In the genomic region with DNA sequence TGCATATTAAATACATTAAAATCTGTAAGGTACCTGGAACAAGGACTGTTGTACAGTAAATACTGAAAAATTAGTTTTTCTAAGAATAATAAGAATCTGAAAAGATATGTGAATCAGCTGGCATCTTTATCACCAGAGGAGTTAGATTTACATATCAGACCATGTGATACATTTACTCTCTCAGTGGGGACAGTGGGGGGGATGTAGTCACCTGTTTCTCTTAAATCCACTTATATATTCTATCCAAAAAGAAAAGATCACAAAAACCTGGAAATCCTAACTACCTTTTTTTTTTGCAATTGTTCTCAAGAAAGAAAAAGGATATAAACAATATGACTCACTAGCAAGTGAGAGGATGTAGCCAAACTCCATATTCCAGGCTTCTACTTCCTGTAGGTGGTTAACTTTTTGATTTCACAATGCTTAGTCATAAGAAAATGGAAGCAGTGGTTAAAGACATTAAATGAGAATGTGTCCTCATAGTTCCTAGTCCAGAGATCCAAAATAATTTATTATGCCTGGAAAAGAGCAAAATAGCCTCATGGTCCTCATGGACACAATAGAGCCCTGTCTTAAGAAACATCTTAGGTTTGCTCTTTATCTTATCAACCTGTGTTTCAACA, we compare ENCODE assay signal across 12 cellular contexts. TPM values are rescaled to one million over a fixed set of nuclear protein-coding genes. Genes with fewer than 3 reads are reported as not detected.
DNase-seq lines count a peak whose midpoint lies in the region; ATAC-seq, FAIRE-seq and TF ChIP-seq lines count a peak whose summit lies in the region.
"Had no signal": no experiment of that assay in that cellular context is flagged by ENCODE, and none has a peak within 500 bp of the region (broad histone marks: within the 10 kb centered on the region; RNA-seq: fewer than 3 reads in every experiment).

No MANE protein-coding gene starts in this region.

- no peaks in the 10 kb centered on the region for H3K36me3 ChIP-seq in kidney (ENCODE audit: control insufficient read depth in 1 of 2, insufficient read depth in 2 of 2, low read length in 2 of 2)

- peak overlapping the region; percentile 40 for H3K4me2 ChIP-seq in A549

- TF ChIP-seq EP300 in A549 (IDR thresholded peaks at IDR 0.05), result no peak

- CTCF ChIA-PET in A549 (lab: Yijun Ruan, JAX), result interaction anchor here (1.2 kb wide), 1 partner anchor 72 kb away, joined by 3 read pairs; no protein-coding TSS in a partner anchor

- H3K9ac ChIP-seq in kidney (ENCODE audit: low read length in 2 of 2), result no peak overlapping the region

- TF ChIP-seq RAD21 in A549 (conservative IDR thresholded peaks at IDR 0.05 in 1 of 2, IDR thresholded peaks at IDR 0.05 in 1 of 2), result no peak

- no peak for FAIRE-seq in A549 (lab: Jason Lieb, UNC)
- FAIRE-seq in kidney (lab: Jason Lieb, UNC), result peak; percentile 65

- peak overlapping the region; percentile 57 to 66; a peak in 5 of 6 replicates for H3K27ac ChIP-seq in A549
- H3K27ac ChIP-seq in kidney (ENCODE audit: low read depth in 2 of 2, low read length in 2 of 2), result no peak overlapping the region

- TF ChIP-seq POLR2A in A549 (IDR thresholded peaks at IDR 0.05; ENCODE audit: low read length), result no peak

- TF ChIP-seq CTCF in A549 (IDR thresholded peaks at IDR 0.05) (no peak), astrocyte of the cerebellum (IDR thresholded peaks at IDR 0.05; ENCODE audit: low read depth, low read length, missing control alignments) (no peak), kidney (IDR thresholded peaks at IDR 0.05; ENCODE audit: borderline replicate concordance, extremely low read depth, insufficient read depth) (no peak)

- intact Hi-C loops in kidney (cut with DNase I), result no loop called here

- DNase-seq in A549 (ENCODE audit: low read depth in 1 of 2, low spot score in 1 of 2) (peak; percentile 55 to 70), HT1080 (ENCODE audit: low read depth) (peak; percentile 95), astrocyte of the cerebellum (ENCODE audit: low read depth) (peak; percentile 89), kidney (no peak), germinal center (ENCODE audit: low spot score) (no peak)
- no peak for DNase-seq in effector CD4-positive, alpha-beta T cell
- no peak for DNase-seq in stimulated activated naive CD8-positive, alpha-beta T cell treated with anti-CD3 and anti-CD28 coated beads, Interleukin-15, Interleukin-2, amounts not matched to agents 100 U/mL and 50 U/mL, for 24 hours
- DNase-seq in stimulated activated naive CD4-positive, alpha-beta T cell (lab: John Stamatoyannopoulos, UW), result no peak
- DNase-seq: CD4-positive, alpha-beta memory T cell; NCI-H526 had no signal

- in situ Hi-C loops in astrocyte of the cerebellum (cut with HindIII; ENCODE audit: low sequenced_read_pairs), result no loop called here

- no peaks in the 10 kb centered on the region for H3K9me3 ChIP-seq in A549
- no peaks in the 10 kb centered on the region for H3K9me3 ChIP-seq in kidney (ENCODE audit: control insufficient read depth in 1 of 2, low read length in 2 of 2)

- no peak overlapping the region for H3K4me3 ChIP-seq in A549
- no peak overlapping the region for H3K4me3 ChIP-seq in astrocyte of the cerebellum (ENCODE audit: low read depth, low read length)
- H3K4me3 ChIP-seq in kidney (ENCODE audit: low read length in 2 of 2), result no peak overlapping the region

- peak; percentile 80 to 84; a peak in 5 of 6 replicates for ATAC-seq in A549
- ATAC-seq in stimulated activated naive CD8-positive, alpha-beta T cell treated with anti-CD3 and anti-CD28 coated beads, Interleukin-15, Interleukin-2, amounts not matched to agents 100 U/mL and 50 U/mL, for 24 hours, result no peak

- H3K4me1 ChIP-seq in A549 (peaks cover 14% of the 10 kb centered on the region; the same call in 2 of the 3 replicates), kidney (ENCODE audit: control insufficient read depth in 1 of 2, insufficient read depth in 1 of 2, low read depth in 1 of 2, low read length in 2 of 2) (no peaks in the 10 kb centered on the region)

- POLR2A ChIA-PET in A549 (lab: Yijun Ruan, JAX), result interaction anchor here (0.9 to 2.3 kb wide), 2 partner anchors 10 to 100 kb away, joined by 4 to 10 read pairs; a partner anchor contains a TSS

TF ChIP-seq in A549, 52 proteins besides CTCF, POLR2A, EP300 and RAD21:
- 0 out of 2 replicates have a peak, but pooled peaks have one; percentile 14 for TF ChIP-seq ZSCAN20 (CRISPR knock-in tag; IDR thresholded peaks at IDR 0.05)
- TF ChIP-seq ZNF302 (CRISPR knock-in tag; IDR thresholded peaks at IDR 0.05), result no peak
- peak; percentile 21 for TF ChIP-seq MAFK (IDR thresholded peaks at IDR 0.05; ENCODE audit: partially characterized antibody)
- peak; percentile 46; the same call in 1 of the 2 replicates for TF ChIP-seq JUNB (IDR thresholded peaks at IDR 0.05)
- peak; percentile 55 to 68; a peak in 3 of 4 replicates for TF ChIP-seq CEBPB (IDR thresholded peaks at IDR 0.05)
- TF ChIP-seq FOSL2 (IDR thresholded peaks at IDR 0.05), result peak; percentile 37; the same call in 1 of the 2 replicates
- peak; percentile 79 for TF ChIP-seq FOSL2 (CRISPR knock-in tag; IDR thresholded peaks at IDR 0.05)

RNA-seq across cellular contexts. Expression of a gene that starts 22.5 kb away (rescaled TPM):
- polyA plus RNA-seq in A549 (2011; rRNA removed), result not detected in 2 replicates
- not detected in 2 replicates for polyA plus RNA-seq in A549 (2012; cell fraction: cytosol; rRNA removed)
- not detected in 2 replicates for polyA plus RNA-seq in A549 (2012; cell fraction: nucleus; rRNA removed)
- not detected in 3 replicates for polyA plus RNA-seq in A549 (2017; fragmentation: RNase III; extraction: RNeasy Plus Mini Kit Qiagen cat#74134 plus additional on column Dnase treatment)
- not detected in 2 replicates for polyA minus RNA-seq in A549 (2011; rRNA and poly(A)+ RNA removed)
- not detected in 2 replicates for total RNA-seq in HT1080 (2014; rRNA removed; shearing (Covaris generic))
- polyA plus RNA-seq in HT1080 (2015; cell fraction: cytosol; rRNA removed), result 0.02 and 0.08 TPM in 2 replicates
- 0.06 TPM in 1 of 2 replicates, not detected in the other for polyA plus RNA-seq in HT1080 (2015; cell fraction: nucleus; rRNA removed)
- total RNA-seq in kidney, result 0.19 TPM
- polyA plus RNA-seq in kidney (ENCODE audit: insufficient read depth, low read depth, low replicate concordance), result 0.77 TPM
- total RNA-seq: activated T-helper 2 cell treated with anti-CD3 and anti-CD28 coated beads, Interferon-gamma antibody, Interleukin-2, Interleukin-4, amounts not matched to agents 10 μg/mL and 5 μg/mL and 100 μg/mL, durations not matched to agents 14 hours and 24 hours and 36 hours; CD4-positive, alpha-beta memory T cell; natural killer cell treated with Interleukin-12 subunit alpha and Interleukin-12 subunit beta and Interleukin-15 and Interleukin-18, amount 100 ng/mL, for 72 hours had no signal
- polyA plus RNA-seq: CD4-positive, alpha-beta memory T cell had no signal

Comparison
In these comparisons a context has a peak if more than half of its experiments do, and no peak if none do; other contexts are left out.
1. DNase-seq: peak in A549 (2 of 2), HT1080 (single experiment) and astrocyte of the cerebellum (single experiment); none in kidney (single experiment), effector CD4-positive, alpha-beta T cell (single experiment), stimulated activated naive CD8-positive, alpha-beta T cell treated with anti-CD3 and anti-CD28 coated beads, Interleukin-15, Interleukin-2, amounts not matched to agents 100 U/mL and 50 U/mL, for 24 hours (single experiment), stimulated activated naive CD4-positive, alpha-beta T cell (0 of 6) and germinal center (single experiment).
2. H3K27ac ChIP-seq: peak in A549 (2 of 2); none in kidney (0 of 2).